9 cellular contexts compared by ENCODE assay signal in the genomic region with DNA sequence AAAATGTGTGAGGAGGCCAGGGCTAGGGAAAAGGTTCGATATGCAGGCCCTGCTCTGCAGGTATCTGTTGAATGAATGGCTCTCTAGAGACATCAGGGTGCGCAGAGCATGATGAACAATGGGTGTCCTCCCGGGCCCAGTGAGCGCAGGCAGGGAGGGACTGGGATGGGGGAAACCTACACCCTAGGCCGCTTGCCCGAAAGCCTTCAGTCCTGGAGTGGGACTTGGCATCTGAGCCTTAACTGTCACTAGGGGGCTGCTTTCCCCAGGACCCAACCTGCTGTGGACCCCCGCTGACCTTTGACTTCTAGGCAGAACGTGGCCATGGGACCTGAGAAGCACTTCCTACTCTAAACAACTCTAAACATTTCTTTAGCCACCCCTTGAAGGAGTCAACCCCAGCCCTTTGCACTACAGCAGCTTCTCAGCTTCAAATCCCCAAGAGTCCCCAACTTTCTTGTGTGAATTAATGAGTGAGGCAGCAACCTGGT. TPM values are rescaled to one million over a fixed set of nuclear protein-coding genes. Genes with fewer than 3 reads are reported as not detected.
DNase-seq lines count a peak whose midpoint lies in the region; ATAC-seq, FAIRE-seq and TF ChIP-seq lines count a peak whose summit lies in the region.
"Had no signal": no experiment of that assay in that cellular context is flagged by ENCODE, and none has a peak within 500 bp of the region (broad histone marks: within the 10 kb centered on the region; RNA-seq: fewer than 3 reads in every experiment).

No MANE protein-coding gene starts in this region.

- in situ Hi-C loops in K562 (cut with MboI) = no loop called here

- H3K36me3 ChIP-seq in K562 (ENCODE audit: control insufficient read depth, insufficient read depth, low read length) = no peaks in the 10 kb centered on the region
- no peaks in the 10 kb centered on the region for H3K36me3 ChIP-seq in right lobe of liver
- H3K36me3 ChIP-seq in thoracic aorta = peaks cover 22% of the 10 kb centered on the region
- H3K36me3 ChIP-seq in effector memory CD4-positive, alpha-beta T cell (ENCODE audit: control insufficient read depth, insufficient read depth, low read length) = no peaks in the 10 kb centered on the region

- CTCF ChIA-PET in activated CD8-positive, alpha-beta memory T cell treated with anti-CD3 and anti-CD28 coated beads, Interleukin-2, amount 10 ng/mL, durations not matched to agents 7 days and 5 days (lab: Charles Lee) = interaction anchor here (0.5 to 9.1 kb wide), 20 partner anchors 10 to 323 kb away, joined by 3 to 127 read pairs (median 6); a partner anchor contains a TSS
- CTCF ChIA-PET in K562 (lab: Yijun Ruan, JAX; ENCODE audit: low intra/inter-chr PET ratio) = interaction anchor here (0.6 to 1.0 kb wide), 3 partner anchors 15 to 84 kb away, joined by 3 to 5 read pairs (median 4); no protein-coding TSS in a partner anchor

- H3K4me3 ChIP-seq in K562 (peak overlapping the region; percentile 82), right lobe of liver (peak overlapping the region; percentile 56 to 74 (median 68)), thoracic aorta (peak overlapping the region; percentile 80)
- H3K4me3 ChIP-seq in effector memory CD4-positive, alpha-beta T cell (ENCODE audit: insufficient read depth, low read depth, low read length, poor library complexity, severe bottlenecking) = no peak overlapping the region

- peak overlapping the region; percentile 48 for H3K4me3 Mint-ChIP-seq in activated CD8-positive, alpha-beta memory T cell treated with anti-CD3 and anti-CD28 coated beads, Interleukin-2, amount 10 ng/mL, durations not matched to agents 7 days and 5 days

- no peak for FAIRE-seq in K562 (lab: Jason Lieb, UNC)

- TF ChIP-seq RAD21 in K562 (CRISPR knock-in tag; conservative IDR thresholded peaks at IDR 0.05 in 1 of 2, IDR thresholded peaks at IDR 0.05 in 1 of 2) = no peak

- POLR2A ChIA-PET in K562 (lab: Yijun Ruan, JAX) = interaction anchor here (0.6 to 3.3 kb wide), 16 partner anchors 10 to 333 kb away, joined by 3 to 20 read pairs (median 5); a partner anchor contains a TSS

- TF ChIP-seq EP300 in K562 (IDR thresholded peaks at IDR 0.05; ENCODE audit: low read length) = no peak

- no peak for TF ChIP-seq POLR2A in K562 (conservative IDR thresholded peaks at IDR 0.05)
- TF ChIP-seq POLR2A in right lobe of liver (IDR thresholded peaks at IDR 0.05) = no peak

- no peaks in the 10 kb centered on the region for H3K79me2 ChIP-seq in K562 (ENCODE audit: control insufficient read depth, insufficient read depth, low read length)

- H3K4me1 ChIP-seq in K562 (replicated peaks in 1 of 2; ENCODE audit: control insufficient read depth in 2 of 2, insufficient read depth in 2 of 2, low read length in 2 of 2) = peaks cover 20 to 47% of the 10 kb centered on the region in 2 experiments; a peak in 4 of 5 replicates
- peaks cover 0 to 22% (median 0%) of the 10 kb centered on the region in 4 donors for H3K4me1 ChIP-seq in right lobe of liver
- peaks cover 16 to 39% of the 10 kb centered on the region in 2 donors for H3K4me1 ChIP-seq in thoracic aorta (ENCODE audit: control insufficient read depth in 1 of 2, low read depth in 2 of 2)
- peaks cover 20% of the 10 kb centered on the region for H3K4me1 ChIP-seq in effector memory CD4-positive, alpha-beta T cell (ENCODE audit: control insufficient read depth, insufficient read depth, low read length, poor library complexity, severe bottlenecking)

- TF ChIP-seq CTCF in K562 (IDR thresholded peaks at IDR 0.05 in 2 of 3, conservative IDR thresholded peaks at IDR 0.05 in 1 of 3; ENCODE audit: insufficient read depth in 2 of 3, low read depth in 1 of 3, low read length in 3 of 3) = no peak
- no peak for TF ChIP-seq CTCF in right lobe of liver (IDR thresholded peaks at IDR 0.05)
- TF ChIP-seq CTCF in thoracic aorta (IDR thresholded peaks at IDR 0.05) = no peak

- no peaks in the 10 kb centered on the region; the same call in 1 of the 2 replicates for H4K20me1 ChIP-seq in K562 (replicated peaks; ENCODE audit: control insufficient read depth, insufficient read depth, low read length)

- no peak for DNase-seq in activated CD8-positive, alpha-beta memory T cell treated with anti-CD3 and anti-CD28 coated beads, Interleukin-2, amount 10 ng/mL, durations not matched to agents 7 days and 5 days
- DNase-seq in activated CD8-positive, alpha-beta memory T cell treated with anti-CD3 and anti-CD28 coated beads, Interleukin-2, amount 50 U/mL, for 48 hours = no peak
- DNase-seq in K562 (ENCODE audit: extremely low read depth in 1 of 4, low spot score in 3 of 4) (no peak), right lobe of liver (no peak), thoracic aorta (ENCODE audit: low spot score) (no peak), AG08395 (ENCODE audit: low spot score) (no peak)
- no peak for DNase-seq in effector memory CD4-positive, alpha-beta T cell

- H3K27ac Mint-ChIP-seq in activated CD8-positive, alpha-beta memory T cell treated with anti-CD3 and anti-CD28 coated beads, Interleukin-2, amount 10 ng/mL, durations not matched to agents 7 days and 5 days = peak overlapping the region; percentile 15

- WGBS in K562 (ENCODE audit: insufficient coverage, low coverage, missing lambda C conversion rate) = 48% methylated on average over 8 of the region's 8 CpGs
- WGBS in right lobe of liver (ENCODE audit: insufficient coverage, low coverage, low lambda C conversion rate, missing lambda C conversion rate) = 32% methylated on average over 4 of the region's 8 CpGs

- no peaks in the 10 kb centered on the region for H3K9me3 Mint-ChIP-seq in activated CD8-positive, alpha-beta memory T cell treated with anti-CD3 and anti-CD28 coated beads, Interleukin-2, amount 10 ng/mL, durations not matched to agents 7 days and 5 days (ENCODE audit: low read depth)

- ATAC-seq in activated CD8-positive, alpha-beta memory T cell treated with anti-CD3 and anti-CD28 coated beads, Interleukin-2, amount 10 ng/mL, durations not matched to agents 7 days and 5 days = no peak
- ATAC-seq in K562 = peak; percentile 3
- no peak for ATAC-seq in right lobe of liver
- no peak for ATAC-seq in thoracic aorta (ENCODE audit: insufficient number of reproducible peaks, low FRiP score, low read depth)
- ATAC-seq in GM21390 (IDR thresholded peaks at IDR 0.05; ENCODE audit: unreplicated experiment) = no peak

- peaks cover 26% of the 10 kb centered on the region for H3K4me1 Mint-ChIP-seq in activated CD8-positive, alpha-beta memory T cell treated with anti-CD3 and anti-CD28 coated beads, Interleukin-2, amount 10 ng/mL, durations not matched to agents 7 days and 5 days

- peak overlapping the region; percentile 84 for H3K4me2 ChIP-seq in K562 (ENCODE audit: insufficient read depth, low read length)

- H2AFZ ChIP-seq in K562 (ENCODE audit: low read depth, low read length) = peak overlapping the region; percentile 86

- H3K9ac ChIP-seq in K562 (ENCODE audit: insufficient read depth in 1 of 2, low read depth in 2 of 2, low read length in 2 of 2) = peak overlapping the region; percentile 85 to 91

- H3K27me3 ChIP-seq in K562 (ENCODE audit: control insufficient read depth in 2 of 2, insufficient read depth in 2 of 2, low read length in 2 of 2) = no peaks in the 10 kb centered on the region
- H3K27me3 ChIP-seq in right lobe of liver = no peaks in the 10 kb centered on the region
- H3K27me3 ChIP-seq in thoracic aorta (replicated peaks; ENCODE audit: insufficient read depth) = no peaks in the 10 kb centered on the region
- no peaks in the 10 kb centered on the region for H3K27me3 ChIP-seq in effector memory CD4-positive, alpha-beta T cell (replicated peaks; ENCODE audit: control insufficient read depth, insufficient read depth, low read length, poor library complexity, severe bottlenecking)

- H3K27me3 Mint-ChIP-seq in activated CD8-positive, alpha-beta memory T cell treated with anti-CD3 and anti-CD28 coated beads, Interleukin-2, amount 10 ng/mL, durations not matched to agents 7 days and 5 days = peaks cover 7% of the 10 kb centered on the region

- intact Hi-C loops in K562 (cut with micrococcal nuclease) = loop anchor here (10.0 kb wide), 1 partner anchor 172 kb away; no protein-coding TSS in a partner anchor
- intact Hi-C loops in right lobe of liver (cut with DNase I) = no loop called here

- H3K9me3 ChIP-seq in K562 (replicated peaks; ENCODE audit: control insufficient read depth, insufficient read depth, low read depth, low read length) (no peaks in the 10 kb centered on the region), right lobe of liver (no peaks in the 10 kb centered on the region), thoracic aorta (no peaks in the 10 kb centered on the region)
- no peaks in the 10 kb centered on the region for H3K9me3 ChIP-seq in effector memory CD4-positive, alpha-beta T cell (ENCODE audit: control insufficient read depth, low read length)

- no peaks in the 10 kb centered on the region for H3K9me1 ChIP-seq in K562 (ENCODE audit: control insufficient read depth, insufficient read depth, low read length)

- H3K27ac ChIP-seq in K562 (ENCODE audit: extremely low read depth, low read depth, low read length) (peak overlapping the region; percentile 78), right lobe of liver (peak overlapping the region in 2 of 3 donors; percentile 50 to 96), thoracic aorta (peak overlapping the region; percentile 96 to 99)
- H3K27ac ChIP-seq in effector memory CD4-positive, alpha-beta T cell (ENCODE audit: insufficient read depth, low read length, poor library complexity, severe bottlenecking) = no peak overlapping the region

- BruUV-seq in K562 (replicated peaks; lab: Mats Ljungman, UMichigan) = no TSS peak

- no peaks in the 10 kb centered on the region for H3K36me3 Mint-ChIP-seq in activated CD8-positive, alpha-beta memory T cell treated with anti-CD3 and anti-CD28 coated beads, Interleukin-2, amount 10 ng/mL, durations not matched to agents 7 days and 5 days

RNA-seq across cellular contexts. Expression of a gene that starts 0.4 kb away (rescaled TPM):
- 10 to 100 TPM in 1 of 2 experiments, 1 to 10 TPM in 1; 7.4 to 10.6 TPM for total RNA-seq in activated CD8-positive, alpha-beta memory T cell treated with anti-CD3 and anti-CD28 coated beads, Interleukin-2, amount 10 ng/mL, durations not matched to agents 7 days and 5 days
- 22.7 and 88.4 TPM in 2 replicates for total RNA-seq in K562 (2011; cell fraction: chromatin; rRNA removed; ENCODE audit: low replicate concordance)
- 52.5 and 55.4 TPM in 2 replicates for total RNA-seq in K562 (2011; cell fraction: nucleolus; rRNA removed)
- 27.7 and 28.5 TPM in 2 replicates for total RNA-seq in K562 (2011; cell fraction: nucleoplasm; rRNA removed)
- 10.1 and 14.7 TPM in 2 replicates for total RNA-seq in K562 (2014; rRNA removed)
- 5.0 and 6.2 TPM in 2 replicates for total RNA-seq in K562 (2014; rRNA removed; fragmentation: Illumina TruSeq; extraction: Trizol)
- total RNA-seq in K562 (2015; rRNA removed; fragmentation: Illumina TruSeq; extraction: Trizol) = 7.6 and 9.5 TPM in 2 replicates
- 18.1 and 21.9 TPM in 2 replicates for total RNA-seq in K562 (2021)
- polyA plus RNA-seq in K562 (2011; rRNA removed) = 4.7 and 13.2 TPM in 2 replicates
- polyA plus RNA-seq in K562 (2011; cell fraction: cytosol; rRNA removed) = 5.5 and 6.6 TPM in 2 replicates
- polyA plus RNA-seq in K562 (2011; cell fraction: nucleus; rRNA removed) = 101 and 102 TPM in 2 replicates
- 17.8 and 18.2 TPM in 2 replicates for polyA plus RNA-seq in K562 (2012)
- 7.0 and 9.0 TPM in 2 replicates for polyA plus RNA-seq in K562 (2014; fragmentation: Illumina TruSeq; extraction: Trizol)
- 1 to 10 TPM in 1 of 2 experiments, under 1 TPM in 1; 0.99 to 1.5 TPM for polyA plus RNA-seq in K562 (2014; fragmentation: Nextera tagmentation; extraction: Ambion mirVana)
- polyA plus RNA-seq in K562 (2014; rRNA removed) = 8.2 and 12.9 TPM in 2 replicates
- 3.1 and 4.9 TPM in 2 replicates for polyA minus RNA-seq in K562 (2011; rRNA and poly(A)+ RNA removed)
- polyA minus RNA-seq in K562 (2011; cell fraction: cytosol; rRNA and poly(A)+ RNA removed) = 4.8 and 5.1 TPM in 2 replicates
- polyA minus RNA-seq in K562 (2011; cell fraction: nucleus; rRNA and poly(A)+ RNA removed) = 15.2 and 17.2 TPM in 2 replicates
- 10 to 100 TPM in 2 of 6 experiments, 1 to 10 TPM in 4; 4.3 to 14.9 (median 5.6) TPM for total RNA-seq in right lobe of liver
- total RNA-seq in thoracic aorta = 10 to 100 TPM; 78.6 to 85.6 TPM

RNA-seq across cellular contexts. Expression of a gene that starts 7.4 kb away (rescaled TPM):
- total RNA-seq in activated CD8-positive, alpha-beta memory T cell treated with anti-CD3 and anti-CD28 coated beads, Interleukin-2, amount 10 ng/mL, durations not matched to agents 7 days and 5 days = not detected
- not detected in 2 replicates for total RNA-seq in K562 (2011; cell fraction: chromatin; rRNA removed; ENCODE audit: low replicate concordance)
- not detected in 2 replicates for total RNA-seq in K562 (2011; cell fraction: nucleolus; rRNA removed)
- not detected in 2 replicates for total RNA-seq in K562 (2011; cell fraction: nucleoplasm; rRNA removed)
- total RNA-seq in K562 (2014; rRNA removed) (not detected in 2 replicates), K562 (2014; rRNA removed; fragmentation: Illumina TruSeq; extraction: Trizol) (not detected in 2 replicates), K562 (2015; rRNA removed; fragmentation: Illumina TruSeq; extraction: Trizol) (not detected in 2 replicates), K562 (2021) (0.31 and 0.49 TPM in 2 replicates), right lobe of liver (100 to 1,000 TPM in 4 of 6 experiments, 10 to 100 TPM in 2; 81.6 to 213 (median 111) TPM), thoracic aorta (1 to 10 TPM; 3.5 to 4.5 TPM)
- polyA plus RNA-seq in K562 (2011; rRNA removed) (0.15 TPM in 1 of 2 replicates, not detected in the other), K562 (2014; fragmentation: Illumina TruSeq; extraction: Trizol) (not detected in 2 replicates), K562 (2014; fragmentation: Nextera tagmentation; extraction: Ambion mirVana) (not detected), K562 (2014; rRNA removed) (not detected in 2 replicates)
- 0.06 TPM in 1 of 2 replicates, not detected in the other for polyA plus RNA-seq in K562 (2011; cell fraction: cytosol; rRNA removed)
- 0.35 TPM in 1 of 2 replicates, not detected in the other for polyA plus RNA-seq in K562 (2011; cell fraction: nucleus; rRNA removed)
- 0.21 TPM in 1 of 2 replicates, not detected in the other for polyA plus RNA-seq in K562 (2012)
- polyA minus RNA-seq in K562 (2011; rRNA and poly(A)+ RNA removed) = not detected in 2 replicates
- not detected in 2 replicates for polyA minus RNA-seq in K562 (2011; cell fraction: cytosol; rRNA and poly(A)+ RNA removed)
- not detected in 2 replicates for polyA minus RNA-seq in K562 (2011; cell fraction: nucleus; rRNA and poly(A)+ RNA removed)
- total RNA-seq: myocyte had no signal

RNA-seq across cellular contexts. Expression of a gene that starts 15.9 kb away (rescaled TPM):
- not detected for total RNA-seq in activated CD8-positive, alpha-beta memory T cell treated with anti-CD3 and anti-CD28 coated beads, Interleukin-2, amount 10 ng/mL, durations not matched to agents 7 days and 5 days
- 2.6 and 7.4 TPM in 2 replicates for total RNA-seq in K562 (2011; cell fraction: chromatin; rRNA removed; ENCODE audit: low replicate concordance)
- 5.0 and 5.4 TPM in 2 replicates for total RNA-seq in K562 (2011; cell fraction: nucleolus; rRNA removed)
- total RNA-seq in K562 (2011; cell fraction: nucleoplasm; rRNA removed) = 5.1 and 5.8 TPM in 2 replicates
- 0.29 and 0.45 TPM in 2 replicates for total RNA-seq in K562 (2014; rRNA removed)
- total RNA-seq in K562 (2014; rRNA removed; fragmentation: Illumina TruSeq; extraction: Trizol) = 0.18 TPM in 1 of 2 replicates, not detected in the other
- total RNA-seq in K562 (2015; rRNA removed; fragmentation: Illumina TruSeq; extraction: Trizol) = 0.14 and 0.19 TPM in 2 replicates
- 0.49 and 0.72 TPM in 2 replicates for total RNA-seq in K562 (2021)
- polyA plus RNA-seq in K562 (2011; rRNA removed) = 0.92 and 2.8 TPM in 2 replicates
- 0.92 and 1.2 TPM in 2 replicates for polyA plus RNA-seq in K562 (2011; cell fraction: cytosol; rRNA removed)
- polyA plus RNA-seq in K562 (2011; cell fraction: nucleus; rRNA removed) = 15.3 and 19.6 TPM in 2 replicates
- 1.2 and 1.7 TPM in 2 replicates for polyA plus RNA-seq in K562 (2012)
- polyA plus RNA-seq in K562 (2014; fragmentation: Illumina TruSeq; extraction: Trizol) = 0.31 and 0.65 TPM in 2 replicates
- polyA plus RNA-seq in K562 (2014; fragmentation: Nextera tagmentation; extraction: Ambion mirVana) = under 1 TPM in 1 of 2 experiments, not detected in 1; 0.08 TPM
- polyA plus RNA-seq in K562 (2014; rRNA removed) = 0.63 and 0.91 TPM in 2 replicates
- polyA minus RNA-seq in K562 (2011; rRNA and poly(A)+ RNA removed) = 0.28 and 0.57 TPM in 2 replicates
- polyA minus RNA-seq in K562 (2011; cell fraction: cytosol; rRNA and poly(A)+ RNA removed) = not detected in 2 replicates
- 1.1 and 2.4 TPM in 2 replicates for polyA minus RNA-seq in K562 (2011; cell fraction: nucleus; rRNA and poly(A)+ RNA removed)
- under 1 TPM in 1 of 6 experiments, not detected in 5; 0.86 TPM for total RNA-seq in right lobe of liver
- total RNA-seq in thoracic aorta = not detected
- total RNA-seq: myocyte had no signal

RNA-seq across cellular contexts. Expression of a gene that starts 25.2 kb away (rescaled TPM):
- total RNA-seq in activated CD8-positive, alpha-beta memory T cell treated with anti-CD3 and anti-CD28 coated beads, Interleukin-2, amount 10 ng/mL, durations not matched to agents 7 days and 5 days = under 1 TPM; 0.44 to 0.49 TPM
- 14.5 and 40.1 TPM in 2 replicates for total RNA-seq in K562 (2011; cell fraction: chromatin; rRNA removed; ENCODE audit: low replicate concordance)
- 36.8 and 39.4 TPM in 2 replicates for total RNA-seq in K562 (2011; cell fraction: nucleolus; rRNA removed)
- 27.8 and 27.9 TPM in 2 replicates for total RNA-seq in K562 (2011; cell fraction: nucleoplasm; rRNA removed)
- total RNA-seq in K562 (2014; rRNA removed) (3.7 and 6.2 TPM in 2 replicates), K562 (2014; rRNA removed; fragmentation: Illumina TruSeq; extraction: Trizol) (2.9 and 3.4 TPM in 2 replicates), K562 (2015; rRNA removed; fragmentation: Illumina TruSeq; extraction: Trizol) (3.5 and 3.7 TPM in 2 replicates), K562 (2021) (10.9 and 11.0 TPM in 2 replicates), right lobe of liver (under 1 TPM in 2 of 6 experiments, not detected in 4; 0.19 to 0.43 TPM), thoracic aorta (not detected)
- polyA plus RNA-seq in K562 (2011; rRNA removed) (8.2 and 19.3 TPM in 2 replicates), K562 (2014; fragmentation: Illumina TruSeq; extraction: Trizol) (10.1 and 11.6 TPM in 2 replicates), K562 (2014; fragmentation: Nextera tagmentation; extraction: Ambion mirVana) (under 1 TPM; 0.24 to 0.59 TPM), K562 (2014; rRNA removed) (11.5 and 14.9 TPM in 2 replicates)
- polyA plus RNA-seq in K562 (2011; cell fraction: cytosol; rRNA removed) = 26.0 and 34.4 TPM in 2 replicates
- polyA plus RNA-seq in K562 (2011; cell fraction: nucleus; rRNA removed) = 68.2 and 75.5 TPM in 2 replicates
- 10.0 and 10.7 TPM in 2 replicates for polyA plus RNA-seq in K562 (2012)
- polyA minus RNA-seq in K562 (2011; rRNA and poly(A)+ RNA removed) = 8.0 and 9.3 TPM in 2 replicates
- polyA minus RNA-seq in K562 (2011; cell fraction: cytosol; rRNA and poly(A)+ RNA removed) = 7.3 and 7.9 TPM in 2 replicates
- polyA minus RNA-seq in K562 (2011; cell fraction: nucleus; rRNA and poly(A)+ RNA removed) = 11.1 and 11.6 TPM in 2 replicates

RNA-seq across cellular contexts. Expression of a gene that starts 25.4 kb away (rescaled TPM):
- 10 to 100 TPM; 60.7 to 85.3 TPM for total RNA-seq in activated CD8-positive, alpha-beta memory T cell treated with anti-CD3 and anti-CD28 coated beads, Interleukin-2, amount 10 ng/mL, durations not matched to agents 7 days and 5 days
- 18.4 and 69.1 TPM in 2 replicates for total RNA-seq in K562 (2011; cell fraction: chromatin; rRNA removed; ENCODE audit: low replicate concordance)
- total RNA-seq in K562 (2011; cell fraction: nucleolus; rRNA removed) = 29.5 and 45.5 TPM in 2 replicates
- 21.0 and 26.5 TPM in 2 replicates for total RNA-seq in K562 (2011; cell fraction: nucleoplasm; rRNA removed)
- total RNA-seq in K562 (2014; rRNA removed) (3.9 and 4.7 TPM in 2 replicates), K562 (2014; rRNA removed; fragmentation: Illumina TruSeq; extraction: Trizol) (0.55 and 0.57 TPM in 2 replicates), K562 (2015; rRNA removed; fragmentation: Illumina TruSeq; extraction: Trizol) (1.7 and 2.2 TPM in 2 replicates), K562 (2021) (6.0 and 9.3 TPM in 2 replicates), right lobe of liver (1 to 10 TPM in 1 of 6 experiments, under 1 TPM in 5; 0.37 to 1.7 (median 0.80) TPM), thoracic aorta (1 to 10 TPM; 4.1 to 5.5 TPM)
- polyA plus RNA-seq in K562 (2011; rRNA removed) (3.8 and 12.3 TPM in 2 replicates), K562 (2014; fragmentation: Illumina TruSeq; extraction: Trizol) (0.91 and 1.9 TPM in 2 replicates), K562 (2014; fragmentation: Nextera tagmentation; extraction: Ambion mirVana) (under 1 TPM; 0.04 to 0.27 TPM), K562 (2014; rRNA removed) (5.9 and 8.6 TPM in 2 replicates)
- polyA plus RNA-seq in K562 (2011; cell fraction: cytosol; rRNA removed) = 8.4 and 14.7 TPM in 2 replicates
- 114 and 120 TPM in 2 replicates for polyA plus RNA-seq in K562 (2011; cell fraction: nucleus; rRNA removed)
- polyA plus RNA-seq in K562 (2012) = 7.0 and 32.0 TPM in 2 replicates
- 3.0 and 6.4 TPM in 2 replicates for polyA minus RNA-seq in K562 (2011; rRNA and poly(A)+ RNA removed)
- polyA minus RNA-seq in K562 (2011; cell fraction: cytosol; rRNA and poly(A)+ RNA removed) = 4.6 and 14.3 TPM in 2 replicates
- polyA minus RNA-seq in K562 (2011; cell fraction: nucleus; rRNA and poly(A)+ RNA removed) = 14.7 and 18.1 TPM in 2 replicates
- total RNA-seq: myocyte had no signal

Comparison
In these comparisons a context has a peak if more than half of its experiments do, and no peak if none do; other contexts are left out.
1. RNA of a gene that starts 7.4 kb away (total RNA-seq): 81.6 to 213 TPM in right lobe of liver; 3.5 to 4.5 TPM in thoracic aorta, not detected in activated CD8-positive, alpha-beta memory T cell treated with anti-CD3 and anti-CD28 coated beads, Interleukin-2, amount 10 ng/mL, durations not matched to agents 7 days and 5 days and 0.31 to 0.49 TPM in K562; every median in the first group is over 10 times any median in the second.